In the genomic region with DNA sequence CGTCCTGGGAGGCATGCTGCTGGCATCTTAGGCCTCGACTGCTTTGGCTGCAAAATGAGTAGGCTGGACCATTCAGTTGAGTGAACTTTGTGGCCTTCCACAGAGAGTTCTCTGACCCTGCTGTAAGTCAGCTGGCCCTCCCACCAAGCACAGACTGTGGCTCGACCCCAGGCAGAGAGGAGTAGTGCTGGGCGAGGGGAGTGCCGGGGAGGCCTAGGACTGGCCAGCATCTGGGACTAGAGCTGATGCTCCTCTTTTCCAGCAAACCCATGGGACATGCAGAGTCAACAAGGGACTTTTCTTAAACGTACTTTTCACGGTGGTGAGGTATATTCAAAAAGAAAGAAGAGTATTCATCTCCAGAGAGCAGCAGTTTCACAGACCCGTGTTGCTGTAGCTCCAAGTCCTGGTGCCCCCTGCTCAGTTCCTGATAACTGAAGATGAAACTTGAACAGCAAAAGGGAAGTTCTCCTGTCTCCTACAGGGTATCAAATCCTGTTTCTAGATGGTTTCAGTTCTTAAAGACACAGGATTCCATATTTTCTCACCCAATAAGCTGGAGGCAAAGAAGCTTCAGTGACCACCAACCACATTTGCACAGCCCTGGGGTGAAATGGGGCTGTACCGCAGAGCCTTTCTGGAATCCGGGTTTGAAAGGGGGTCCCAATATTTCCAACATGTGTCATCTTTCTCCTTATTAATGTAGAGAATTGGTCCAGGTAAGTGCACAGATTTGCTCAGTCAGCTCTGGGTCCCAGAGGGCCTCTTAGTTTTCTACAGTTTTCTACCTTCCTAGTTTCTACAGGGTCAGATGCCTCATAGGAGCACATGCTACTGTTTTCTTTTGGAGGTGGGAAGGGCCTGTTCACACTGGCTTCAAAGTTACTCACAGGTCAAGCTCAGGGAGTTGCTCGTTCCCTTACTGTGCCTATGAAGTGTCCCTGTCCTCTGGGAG, we compare ENCODE assay signal across 8 cellular contexts. TPM values are rescaled to one million over a fixed set of nuclear protein-coding genes. Genes with fewer than 3 reads are reported as not detected.
DNase-seq lines count a peak whose midpoint lies in the region; ATAC-seq, FAIRE-seq and TF ChIP-seq lines count a peak whose summit lies in the region.

No MANE protein-coding gene starts in this region.

- TF ChIP-seq EP300 in HepG2 (IDR thresholded peaks at IDR 0.05; ENCODE audit: low read depth in 2 of 2, low read length in 2 of 2) (no peak), HepG2 (CRISPR knock-in tag; IDR thresholded peaks at IDR 0.05; ENCODE audit: borderline replicate concordance) (no peak)

- no peak overlapping the region for H2AFZ ChIP-seq in HepG2 (ENCODE audit: low read length)

- in situ Hi-C loops in HepG2 (cut with HindIII; ENCODE audit: extremely low pct_ligation_motif_present, low pct_unique_long_range_greater_than_20kb) = no loop called here

- H3K36me3 ChIP-seq in HepG2 (replicated peaks in 1 of 2; ENCODE audit: control insufficient read depth in 1 of 2, insufficient read depth in 2 of 2, low read length in 2 of 2) (no peaks in the 10 kb centered on the region), thyroid gland (no peaks in the 10 kb centered on the region), left lung (no peaks in the 10 kb centered on the region)

- CTCF ChIA-PET in HepG2 (lab: Yijun Ruan, JAX; ENCODE audit: low intra/inter-chr PET ratio, low total read pairs) = no interaction called here

- POLR2A ChIA-PET in HepG2 (lab: Yijun Ruan, JAX) = no interaction called here

- no peaks in the 10 kb centered on the region for H4K20me1 ChIP-seq in HepG2 (ENCODE audit: insufficient read depth, low read length)

- no peak overlapping the region for H3K27ac ChIP-seq in HepG2 (ENCODE audit: extremely low read length, insufficient read depth, low read length)
- no peak overlapping the region for H3K27ac ChIP-seq in thyroid gland
- no peak overlapping the region for H3K27ac ChIP-seq in left lung

- FAIRE-seq in HepG2 (lab: Jason Lieb, UNC) = no peak

- H3K79me2 ChIP-seq in HepG2 (ENCODE audit: insufficient read depth, low read length) = no peaks in the 10 kb centered on the region

- H3K9ac ChIP-seq in HepG2 (ENCODE audit: insufficient read depth, low read depth, low read length) = no peak overlapping the region

- ATAC-seq in GM18873 (IDR thresholded peaks at IDR 0.05; ENCODE audit: low FRiP score, unreplicated experiment) (peak; percentile 62), GM21717 (IDR thresholded peaks at IDR 0.05; ENCODE audit: unreplicated experiment) (peak; percentile 63), HG03521 (IDR thresholded peaks at IDR 0.05; ENCODE audit: unreplicated experiment) (peak; percentile 57), HepG2 (peak; percentile 82), left cardiac atrium (no peak), left lung (no peak)

- H3K4me2 ChIP-seq in HepG2 (ENCODE audit: low read depth, low read length) = peak overlapping the region; percentile 25

- H3K27me3 ChIP-seq in HepG2 (ENCODE audit: control insufficient read depth in 1 of 2, insufficient read depth in 2 of 2, low read length in 2 of 2) = peaks cover 2 to 17% of the 10 kb centered on the region in 2 experiments; a peak in 3 of 5 replicates
- H3K27me3 ChIP-seq in thyroid gland = no peaks in the 10 kb centered on the region
- H3K27me3 ChIP-seq in left lung = no peaks in the 10 kb centered on the region

- TF ChIP-seq POLR2A in HepG2 (IDR thresholded peaks at IDR 0.05; ENCODE audit: insufficient read depth in 1 of 2, low read depth in 2 of 2, low read length in 2 of 2) (no peak), thyroid gland (IDR thresholded peaks at IDR 0.05) (no peak)

- H3K4me1 ChIP-seq in HepG2 (ENCODE audit: insufficient read depth, low read length) (peaks cover 22% of the 10 kb centered on the region), thyroid gland (no peaks in the 10 kb centered on the region), left lung (peaks cover 0 to 26% of the 10 kb centered on the region in 2 donors)

- DNase-seq in HepG2 (ENCODE audit: low spot score) (no peak), thyroid gland (no peak), left cardiac atrium (no peak), NCI-H1930 (lab: John Stamatoyannopoulos, UW) (no peak), left lung (no peak)

- no peak for TF ChIP-seq CTCF in HepG2 (CRISPR knock-in tag; IDR thresholded peaks at IDR 0.05)
- no peak for TF ChIP-seq CTCF in thyroid gland (IDR thresholded peaks at IDR 0.05)
- no peak for TF ChIP-seq CTCF in left lung (IDR thresholded peaks at IDR 0.05)

- BruUV-seq in HepG2 (replicated peaks; lab: Mats Ljungman, UMichigan) = no TSS peak

- no peaks in the 10 kb centered on the region for H3K9me3 ChIP-seq in HepG2 (ENCODE audit: low read length)
- H3K9me3 ChIP-seq in thyroid gland = no peaks in the 10 kb centered on the region
- H3K9me3 ChIP-seq in left lung = no peaks in the 10 kb centered on the region

- no peak overlapping the region for H3K4me3 ChIP-seq in HepG2 (replicated peaks in 1 of 3; ENCODE audit: insufficient read depth in 1 of 3, low read depth in 2 of 3, low read length in 3 of 3)
- H3K4me3 ChIP-seq in thyroid gland (replicated peaks in 1 of 3) = no peak overlapping the region
- no peak overlapping the region for H3K4me3 ChIP-seq in left lung

- 40% methylated on average over 7 of the region's 11 CpGs for WGBS in HepG2 (ENCODE audit: low lambda C conversion rate)
- WGBS in thyroid gland, 2 donors = 69 to 76% methylated on average over 10 to 11 of the region's 11 CpGs

- TF ChIP-seq RAD21 in HepG2 (CRISPR knock-in tag; IDR thresholded peaks at IDR 0.05) = no peak

- intact Hi-C loops in HepG2 (cut with micrococcal nuclease; ENCODE audit: unreplicated experiment) (no loop called here), thyroid gland (cut with DNase I) (no loop called here), left cardiac atrium (cut with DNase I) (no loop called here), left lung (cut with DNase I) (no loop called here)

TF ChIP-seq in HepG2, 621 proteins besides CTCF, POLR2A, EP300 and RAD21:
- 0 out of 2 replicates have a peak, but pooled peaks have one; percentile 27 for TF ChIP-seq ZNF891 (CRISPR knock-in tag; IDR thresholded peaks at IDR 0.05)
- TF ChIP-seq ZNF382 (CRISPR knock-in tag; IDR thresholded peaks at IDR 0.05; ENCODE audit: borderline replicate concordance) = no peak
- TF ChIP-seq, protein P1, sequence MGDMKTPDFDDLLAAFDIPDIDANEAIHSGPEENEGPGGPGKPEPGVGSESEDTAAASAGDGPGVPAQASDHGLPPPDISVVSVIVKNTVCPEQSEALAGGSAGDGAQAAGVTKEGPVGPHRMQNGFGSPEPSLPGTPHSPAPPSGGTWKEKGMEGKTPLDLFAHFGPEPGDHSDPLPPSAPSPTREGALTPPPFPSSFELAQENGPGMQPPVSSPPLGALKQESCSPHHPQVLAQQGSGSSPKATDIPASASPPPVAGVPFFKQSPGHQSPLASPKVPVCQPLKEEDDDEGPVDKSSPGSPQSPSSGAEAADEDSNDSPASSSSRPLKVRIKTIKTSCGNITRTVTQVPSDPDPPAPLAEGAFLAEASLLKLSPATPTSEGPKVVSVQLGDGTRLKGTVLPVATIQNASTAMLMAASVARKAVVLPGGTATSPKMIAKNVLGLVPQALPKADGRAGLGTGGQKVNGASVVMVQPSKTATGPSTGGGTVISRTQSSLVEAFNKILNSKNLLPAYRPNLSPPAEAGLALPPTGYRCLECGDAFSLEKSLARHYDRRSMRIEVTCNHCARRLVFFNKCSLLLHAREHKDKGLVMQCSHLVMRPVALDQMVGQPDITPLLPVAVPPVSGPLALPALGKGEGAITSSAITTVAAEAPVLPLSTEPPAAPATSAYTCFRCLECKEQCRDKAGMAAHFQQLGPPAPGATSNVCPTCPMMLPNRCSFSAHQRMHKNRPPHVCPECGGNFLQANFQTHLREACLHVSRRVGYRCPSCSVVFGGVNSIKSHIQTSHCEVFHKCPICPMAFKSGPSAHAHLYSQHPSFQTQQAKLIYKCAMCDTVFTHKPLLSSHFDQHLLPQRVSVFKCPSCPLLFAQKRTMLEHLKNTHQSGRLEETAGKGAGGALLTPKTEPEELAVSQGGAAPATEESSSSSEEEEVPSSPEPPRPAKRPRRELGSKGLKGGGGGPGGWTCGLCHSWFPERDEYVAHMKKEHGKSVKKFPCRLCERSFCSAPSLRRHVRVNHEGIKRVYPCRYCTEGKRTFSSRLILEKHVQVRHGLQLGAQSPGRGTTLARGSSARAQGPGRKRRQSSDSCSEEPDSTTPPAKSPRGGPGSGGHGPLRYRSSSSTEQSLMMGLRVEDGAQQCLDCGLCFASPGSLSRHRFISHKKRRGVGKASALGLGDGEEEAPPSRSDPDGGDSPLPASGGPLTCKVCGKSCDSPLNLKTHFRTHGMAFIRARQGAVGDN (CRISPR knock-in tag; IDR thresholded peaks at IDR 0.05) = peak; percentile 12; the same call in 1 of the 2 replicates
- no peak for TF ChIP-seq KLF13 (CRISPR knock-in tag; IDR thresholded peaks at IDR 0.05)

RNA-seq across cellular contexts. Expression of gene BATF3, which starts 20.9 kb away (rescaled TPM):
- total RNA-seq in HepG2 (2016; rRNA removed; fragmentation: Illumina TruSeq; extraction: Trizol) (not detected in 2 replicates), thyroid gland (1 to 10 TPM; 1.2 to 1.6 (median 1.2) TPM), left cardiac atrium (1 to 10 TPM; 3.9 to 8.1 TPM), left lung (1 to 10 TPM; 6.4 to 9.0 TPM)
- total RNA-seq in HepG2 (2016; cell fraction: cytosol; rRNA removed; fragmentation: Illumina TruSeq; extraction: Trizol; ENCODE audit: low read depth) = not detected in 2 replicates
- not detected in 2 replicates for total RNA-seq in HepG2 (2016; cell fraction: insoluble cytoplasmic fraction; rRNA removed; fragmentation: Illumina TruSeq; extraction: Trizol)
- not detected in 2 replicates for total RNA-seq in HepG2 (2016; cell fraction: membrane; rRNA removed; fragmentation: Illumina TruSeq; extraction: Trizol)
- not detected in 2 replicates for total RNA-seq in HepG2 (2016; cell fraction: nucleus; rRNA removed; fragmentation: Illumina TruSeq; extraction: Trizol)
- polyA plus RNA-seq in HepG2 (2011; rRNA removed) = 0.13 and 0.40 TPM in 2 replicates
- polyA plus RNA-seq in HepG2 (2011; cell fraction: cytosol; rRNA removed) = 0.23 and 0.35 TPM in 2 replicates
- polyA plus RNA-seq in HepG2 (2011; cell fraction: nucleus; rRNA removed) = 0.10 TPM in 1 of 2 replicates, not detected in the other
- 0.47 TPM in 1 of 2 replicates, not detected in the other for polyA plus RNA-seq in HepG2 (2012)
- 0.18 and 0.19 TPM in 2 replicates for polyA plus RNA-seq in HepG2 (2016; cell fraction: cytosol; fragmentation: Illumina TruSeq; extraction: Trizol; ENCODE audit: low read depth)
- polyA plus RNA-seq in HepG2 (2016; cell fraction: insoluble cytoplasmic fraction; fragmentation: Illumina TruSeq; extraction: Trizol; ENCODE audit: low read depth) = not detected in 2 replicates
- polyA plus RNA-seq in HepG2 (2016; cell fraction: membrane; fragmentation: Illumina TruSeq; extraction: Trizol; ENCODE audit: low read depth) = 0.34 TPM in 1 of 2 replicates, not detected in the other
- not detected in 2 replicates for polyA plus RNA-seq in HepG2 (2016; cell fraction: nucleus; fragmentation: Illumina TruSeq; extraction: Trizol; ENCODE audit: insufficient read depth, low read depth)
- 0.26 TPM in 1 of 2 replicates, not detected in the other for polyA minus RNA-seq in HepG2 (2011; rRNA and poly(A)+ RNA removed; ENCODE audit: low replicate concordance)
- not detected in 2 replicates for polyA minus RNA-seq in HepG2 (2011; cell fraction: cytosol; rRNA and poly(A)+ RNA removed)
- not detected in 2 replicates for polyA minus RNA-seq in HepG2 (2011; cell fraction: nucleus; rRNA and poly(A)+ RNA removed)

Comparison
In these comparisons a context has a peak if more than half of its experiments do, and no peak if none do; other contexts are left out.
1. ATAC-seq: peak in GM18873 (single experiment), GM21717 (single experiment), HG03521 (single experiment) and HepG2 (single experiment); none in left cardiac atrium (0 of 2) and left lung (single experiment).